ENCODE assay signal across 8 cellular contexts in genomic region chr11:96254087-96254486, GRCh38.
A peak's percentile ranks its signal among the peaks of the same experiment; 100 is the strongest.
DNase-seq lines count a peak whose midpoint lies in the region; ATAC-seq lines count a peak whose summit lies in the region.

No MANE protein-coding gene starts in this region.

- peak overlapping the region; percentile 69 for H3K4me3 Mint-ChIP-seq in activated CD8-positive, alpha-beta memory T cell treated with anti-CD3 and anti-CD28 coated beads, Interleukin-2, amount 10 ng/mL, durations not matched to agents 7 days and 5 days

- H3K9me3 ChIP-seq in aorta (ENCODE audit: control insufficient read depth, low read length), result no peaks in the 10 kb centered on the region

- H3K4me1 ChIP-seq in aorta (ENCODE audit: control insufficient read depth in 1 of 2, insufficient read depth in 2 of 2, low read length in 2 of 2), result peaks cover 3 to 6% of the 10 kb centered on the region in 2 donors

- no peaks in the 10 kb centered on the region for H3K27me3 ChIP-seq in aorta (ENCODE audit: control insufficient read depth in 1 of 2, insufficient read depth in 2 of 2, low read length in 1 of 2)

- no peaks in the 10 kb centered on the region for H3K27me3 Mint-ChIP-seq in activated CD8-positive, alpha-beta memory T cell treated with anti-CD3 and anti-CD28 coated beads, Interleukin-2, amount 10 ng/mL, durations not matched to agents 7 days and 5 days

- no peaks in the 10 kb centered on the region for H3K9me3 Mint-ChIP-seq in activated CD8-positive, alpha-beta memory T cell treated with anti-CD3 and anti-CD28 coated beads, Interleukin-2, amount 10 ng/mL, durations not matched to agents 7 days and 5 days (ENCODE audit: low read depth)

- H3K36me3 ChIP-seq in aorta (ENCODE audit: control insufficient read depth in 1 of 2, insufficient read depth in 2 of 2, low read length in 1 of 2), result no peaks in the 10 kb centered on the region

- WGBS in aorta, 2 donors, result 6 to 8% methylated on average over 7 of the region's 7 CpGs

- peak; percentile 57 for DNase-seq in activated CD8-positive, alpha-beta memory T cell treated with anti-CD3 and anti-CD28 coated beads, Interleukin-2, amount 10 ng/mL, durations not matched to agents 7 days and 5 days
- no peak for DNase-seq in activated CD8-positive, alpha-beta memory T cell treated with anti-CD3 and anti-CD28 coated beads, Interleukin-2, amount 50 U/mL, for 4 hours
- peak; percentile 44 for DNase-seq in UCSD-AML1 (lab: John Stamatoyannopoulos, UW; ENCODE audit: unreplicated experiment)
- peak; percentile 86 for DNase-seq in islet precursor cell
- no peak for DNase-seq in aorta
- DNase-seq in NCI-H2196 treated with DMSO at 0.1 percent for 48 hours (lab: John Stamatoyannopoulos, UW; ENCODE audit: unreplicated experiment), result no peak
- DNase-seq in DMS114 treated with DMSO at 0.1 percent for 48 hours (lab: John Stamatoyannopoulos, UW; ENCODE audit: unreplicated experiment), result no peak

- peaks cover 27% of the 10 kb centered on the region for H3K36me3 Mint-ChIP-seq in activated CD8-positive, alpha-beta memory T cell treated with anti-CD3 and anti-CD28 coated beads, Interleukin-2, amount 10 ng/mL, durations not matched to agents 7 days and 5 days

- intact Hi-C loops in aorta (cut with DNase I), result no loop called here

- H3K27ac ChIP-seq in aorta (ENCODE audit: low read depth in 1 of 2, low read length in 2 of 2), result peak overlapping the region in 1 of 2 donors; percentile 44

- peak overlapping the region; percentile 86 for H3K27ac Mint-ChIP-seq in activated CD8-positive, alpha-beta memory T cell treated with anti-CD3 and anti-CD28 coated beads, Interleukin-2, amount 10 ng/mL, durations not matched to agents 7 days and 5 days

- H3K4me3 ChIP-seq in aorta (ENCODE audit: low read length in 2 of 2), result peak overlapping the region; percentile 14 to 69

- ATAC-seq in activated CD8-positive, alpha-beta memory T cell treated with anti-CD3 and anti-CD28 coated beads, Interleukin-2, amount 10 ng/mL, durations not matched to agents 7 days and 5 days, result no peak
- peak; percentile 50 for ATAC-seq in HG03045 (IDR thresholded peaks at IDR 0.05; ENCODE audit: unreplicated experiment)
- ATAC-seq in aorta (ENCODE audit: low FRiP score), result no peak

- H3K4me1 Mint-ChIP-seq in activated CD8-positive, alpha-beta memory T cell treated with anti-CD3 and anti-CD28 coated beads, Interleukin-2, amount 10 ng/mL, durations not matched to agents 7 days and 5 days, result peaks cover 71% of the 10 kb centered on the region

- CTCF ChIA-PET in activated CD8-positive, alpha-beta memory T cell treated with anti-CD3 and anti-CD28 coated beads, Interleukin-2, amount 10 ng/mL, durations not matched to agents 7 days and 5 days (lab: Charles Lee), result interaction anchor here (0.6 to 5.4 kb wide), 4 partner anchors 11 to 90 kb away, joined by 3 to 61 read pairs (median 4); partner anchors contain the start of gene MAML2

Comparison
In these comparisons a context has a peak if more than half of its experiments do, and no peak if none do; other contexts are left out.
1. DNase-seq: peak in activated CD8-positive, alpha-beta memory T cell treated with anti-CD3 and anti-CD28 coated beads, Interleukin-2, amount 10 ng/mL, durations not matched to agents 7 days and 5 days (single experiment), UCSD-AML1 (single experiment) and islet precursor cell (single experiment); none in activated CD8-positive, alpha-beta memory T cell treated with anti-CD3 and anti-CD28 coated beads, Interleukin-2, amount 50 U/mL, for 4 hours (single experiment), aorta (0 of 2), NCI-H2196 treated with DMSO at 0.1 percent for 48 hours (single experiment) and DMS114 treated with DMSO at 0.1 percent for 48 hours (single experiment).